In the genomic region with DNA sequence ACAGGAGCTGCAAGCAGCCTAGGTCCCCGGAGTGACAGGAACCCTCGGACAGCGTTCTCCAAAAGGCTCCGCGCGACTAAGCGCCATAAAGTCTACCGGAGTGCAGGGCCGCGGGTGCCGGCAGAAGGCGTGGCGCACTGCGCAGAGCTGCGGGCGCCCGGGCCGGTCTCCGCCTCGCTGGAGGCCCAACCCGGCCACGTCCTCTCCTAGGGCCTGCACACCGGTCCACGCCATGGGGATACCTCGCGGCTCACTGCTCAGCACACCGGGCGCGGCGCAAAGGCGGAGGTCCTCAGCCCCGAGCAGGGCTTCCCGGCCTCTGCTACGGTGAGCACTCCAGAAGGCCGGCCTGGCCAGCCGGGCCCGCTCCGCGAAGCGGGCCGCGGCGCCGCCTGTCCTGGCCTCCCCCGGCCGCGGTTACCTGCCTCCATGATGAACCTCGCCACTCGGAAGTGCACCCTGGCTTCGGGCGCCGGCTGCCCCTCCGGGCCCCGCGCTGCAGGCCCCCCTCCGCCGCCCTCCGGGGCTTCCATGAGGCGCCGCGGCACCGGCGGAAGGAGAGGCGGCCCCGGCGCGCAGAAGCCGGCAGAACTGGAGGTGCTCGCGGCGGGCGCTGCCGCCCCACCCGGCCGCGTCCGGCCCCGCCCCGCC, we compare ENCODE assay signal across 8 cellular contexts. TPM values are rescaled to one million over a fixed set of nuclear protein-coding genes. Genes with fewer than 3 reads are reported as not detected.
DNase-seq lines count a peak whose midpoint lies in the region; ATAC-seq and TF ChIP-seq lines count a peak whose summit lies in the region.

A gene (minus strand): TSS at position 599 of the 651 bp plus-strand sequence. CDS start 66 bp downstream, at position 533.

- CTCF ChIA-PET in CD4-positive, alpha-beta T cell (lab: Charles Lee) = interaction anchor here (2.3 kb wide), 1 partner anchor 11 kb away, joined by 11 read pairs; no protein-coding TSS in a partner anchor

- H3K36me3 ChIP-seq in stomach = peaks cover 0 to 26% (median 21%) of the 10 kb centered on the region in 4 donors

- peak within 1 kb of the TSS; percentile 67 for H3K27ac Mint-ChIP-seq in CD4-positive, alpha-beta T cell
- H3K27ac Mint-ChIP-seq in dendritic cell treated with granulocyte-macrophage colony-stimulating factor and Interleukin-4, amounts not matched to agents 40 ng/mL and 50 ng/mL, for 4 days = peak within 1 kb of the TSS; percentile 72

- H3K4me3 ChIP-seq in lower leg skin (ENCODE audit: low read depth, poor library complexity, severe bottlenecking) (peak within 1 kb of the TSS; percentile 45), stomach (peak within 1 kb of the TSS; percentile 64 to 90 (median 72))

- POLR2A ChIA-PET in CD4-positive, alpha-beta T cell (lab: Charles Lee) = interaction anchor here (0.8 to 1.5 kb wide), 3 partner anchors 11 to 18 kb away, joined by 4 to 10 read pairs (median 4); no protein-coding TSS in a partner anchor

- no peak for TF ChIP-seq EP300 in stomach (IDR thresholded peaks at IDR 0.05)

- no peaks in the 10 kb centered on the region for H3K9me3 ChIP-seq in CD4-positive, alpha-beta T cell (ENCODE audit: control insufficient read depth, low read length)
- peaks cover 0 to 16% (median 4%) of the 10 kb centered on the region in 4 donors for H3K9me3 ChIP-seq in stomach

- H3K4me3 Mint-ChIP-seq in CD4-positive, alpha-beta T cell = peak within 1 kb of the TSS; percentile 92
- H3K4me3 Mint-ChIP-seq in dendritic cell treated with granulocyte-macrophage colony-stimulating factor and Interleukin-4, amounts not matched to agents 40 ng/mL and 50 ng/mL, for 4 days = peak within 1 kb of the TSS; percentile 80

- no peaks in the 10 kb centered on the region for H3K27me3 ChIP-seq in CD4-positive, alpha-beta T cell (ENCODE audit: control insufficient read depth, insufficient read depth, low read length)
- H3K27me3 ChIP-seq in stomach = no peaks in the 10 kb centered on the region

- intact Hi-C loops in CD4-positive, alpha-beta T cell (cut with DNase I, micrococcal nuclease) = loop anchor here in 1 of 2 experiments (1.0 to 5.0 kb wide), 3 partner anchors 15 to 766 kb away; a partner anchor contains a TSS
- intact Hi-C loops in dendritic cell treated with granulocyte-macrophage colony-stimulating factor and Interleukin-4, amounts not matched to agents 40 ng/mL and 50 ng/mL, for 4 days (cut with micrococcal nuclease) = no loop called here
- intact Hi-C loops in lower leg skin (cut with DNase I; ENCODE audit: low total_unique reads) = no loop called here
- intact Hi-C loops in stomach (cut with DNase I; ENCODE audit: low total_unique reads) = no loop called here

- no peak for TF ChIP-seq CTCF in CD4-positive, alpha-beta T cell (IDR thresholded peaks at IDR 0.05)
- TF ChIP-seq CTCF in lower leg skin (IDR thresholded peaks at IDR 0.05) (no peak), stomach (IDR thresholded peaks at IDR 0.05) (no peak)

- peaks cover 4 to 27% (median 17%) of the 10 kb centered on the region in 4 donors for H3K4me1 ChIP-seq in stomach

- 0 to 41% methylated on average over 9 to 47 of the region's 79 CpGs for WGBS in lower leg skin, 2 donors
- 0 to 43% (median 21%) methylated on average over 2 to 65 of the region's 79 CpGs for WGBS in stomach, 5 donors

- H3K9me3 Mint-ChIP-seq in CD4-positive, alpha-beta T cell = no peaks in the 10 kb centered on the region
- H3K9me3 Mint-ChIP-seq in dendritic cell treated with granulocyte-macrophage colony-stimulating factor and Interleukin-4, amounts not matched to agents 40 ng/mL and 50 ng/mL, for 4 days = no peaks in the 10 kb centered on the region

- H3K4me1 Mint-ChIP-seq in CD4-positive, alpha-beta T cell (ENCODE audit: low read depth) = peaks cover 41% of the 10 kb centered on the region
- peaks cover 48% of the 10 kb centered on the region for H3K4me1 Mint-ChIP-seq in dendritic cell treated with granulocyte-macrophage colony-stimulating factor and Interleukin-4, amounts not matched to agents 40 ng/mL and 50 ng/mL, for 4 days (ENCODE audit: low read depth)

- H3K36me3 Mint-ChIP-seq in CD4-positive, alpha-beta T cell (ENCODE audit: low read depth) = peaks cover 18% of the 10 kb centered on the region
- H3K36me3 Mint-ChIP-seq in dendritic cell treated with granulocyte-macrophage colony-stimulating factor and Interleukin-4, amounts not matched to agents 40 ng/mL and 50 ng/mL, for 4 days (ENCODE audit: low read depth) = peaks cover 26% of the 10 kb centered on the region

- DNase-seq in CD4-positive, alpha-beta T cell = peak in 6 of 10 experiments; percentile 9 to 34 (median 17)
- DNase-seq in SW480 (ENCODE audit: low spot score) (peak; percentile 31), lower leg skin (ENCODE audit: low spot score in 2 of 2) (no peak), stomach (peak; percentile 30), pons (ENCODE audit: low spot score) (no peak)

- ATAC-seq in CD4-positive, alpha-beta T cell (ENCODE audit: poor library complexity) = peak; percentile 27
- ATAC-seq in GM19397 (IDR thresholded peaks at IDR 0.05; ENCODE audit: unreplicated experiment) (peak; percentile 50), HG03442 (IDR thresholded peaks at IDR 0.05; ENCODE audit: unreplicated experiment) (peak; percentile 46)

- TF ChIP-seq POLR2A in lower leg skin (IDR thresholded peaks at IDR 0.05) (no peak), stomach (IDR thresholded peaks at IDR 0.05) (no peak)

- no peak within 1 kb of the TSS for H3K27ac ChIP-seq in CD4-positive, alpha-beta T cell (ENCODE audit: low read depth, low read length)
- peak within 1 kb of the TSS; percentile 61 to 85 (median 74) for H3K27ac ChIP-seq in stomach

- H3K27me3 Mint-ChIP-seq in CD4-positive, alpha-beta T cell = no peaks in the 10 kb centered on the region
- no peaks in the 10 kb centered on the region for H3K27me3 Mint-ChIP-seq in dendritic cell treated with granulocyte-macrophage colony-stimulating factor and Interleukin-4, amounts not matched to agents 40 ng/mL and 50 ng/mL, for 4 days

RNA-seq across cellular contexts. Expression of the gene that starts here (rescaled TPM):
- total RNA-seq in CD4-positive, alpha-beta T cell = 10 to 100 TPM; 13.9 to 14.1 TPM
- 10 to 100 TPM; 20.7 to 35.7 (median 28.5) TPM for total RNA-seq in lower leg skin
- total RNA-seq in stomach = 10 to 100 TPM in 3 of 5 donors, under 1 TPM in 1, not detected in 1; 0.58 to 55.4 (median 17.0) TPM
- polyA plus RNA-seq in stomach = 10 to 100 TPM; 26.2 to 36.5 (median 32.2) TPM

Comparison
In these comparisons a context has a peak if more than half of its experiments do, and no peak if none do; other contexts are left out.
1. DNase-seq: peak in CD4-positive, alpha-beta T cell (6 of 10), SW480 (single experiment) and stomach (single experiment); none in lower leg skin (0 of 2) and pons (single experiment).
2. Peak in every context shown above with its lines, with median percentiles within 50 percentile points of each other: ATAC-seq.